29 cellular contexts compared by ENCODE assay signal in the genomic region with DNA sequence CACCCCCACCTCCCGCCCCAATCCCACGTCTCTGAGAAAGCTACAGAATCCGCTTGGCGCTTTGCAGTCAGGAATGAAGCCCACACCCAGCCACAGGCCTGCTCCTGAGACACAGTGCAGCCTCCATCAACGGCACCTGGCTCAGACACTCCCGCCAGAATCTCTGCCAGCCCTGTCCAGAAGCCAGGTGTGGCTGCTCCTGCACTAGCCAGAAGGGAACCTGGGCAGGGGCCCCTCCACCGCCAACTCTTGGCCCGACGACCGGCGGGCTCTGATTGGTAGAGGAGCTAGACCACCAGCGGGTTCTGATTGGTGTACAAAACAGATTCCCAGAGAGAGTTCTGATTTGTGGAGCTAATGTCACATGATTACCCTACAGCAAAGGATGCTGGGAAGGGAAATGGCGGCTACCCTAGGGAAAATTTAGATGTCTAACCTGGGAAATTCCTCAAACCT. TPM values are rescaled to one million over a fixed set of nuclear protein-coding genes. Genes with fewer than 3 reads are reported as not detected.
DNase-seq lines count a peak whose midpoint lies in the region; ATAC-seq, FAIRE-seq and TF ChIP-seq lines count a peak whose summit lies in the region.
"Had no signal": no experiment of that assay in that cellular context is flagged by ENCODE, and none has a peak within 500 bp of the region (broad histone marks: within the 10 kb centered on the region; RNA-seq: fewer than 3 reads in every experiment).

No MANE protein-coding gene starts in this region.

- no peak overlapping the region for H3K9ac ChIP-seq in HepG2 (ENCODE audit: insufficient read depth, low read depth, low read length)
- H3K9ac ChIP-seq in OCI-LY1 (ENCODE audit: low read length) = no peak overlapping the region
- no peak overlapping the region for H3K9ac ChIP-seq in kidney (ENCODE audit: low read length in 2 of 2)

- in situ Hi-C loops in HepG2 (cut with HindIII; ENCODE audit: extremely low pct_ligation_motif_present, low pct_unique_long_range_greater_than_20kb) = no loop called here

- TF ChIP-seq CTCF in HepG2 (CRISPR knock-in tag; IDR thresholded peaks at IDR 0.05) (no peak), right lobe of liver (IDR thresholded peaks at IDR 0.05) (no peak), OCI-LY1 (IDR thresholded peaks at IDR 0.05; ENCODE audit: low read length) (no peak), testis (IDR thresholded peaks at IDR 0.05) (no peak), kidney (IDR thresholded peaks at IDR 0.05; ENCODE audit: borderline replicate concordance, extremely low read depth, insufficient read depth) (no peak)

- ATAC-seq in HepG2 (no peak), right lobe of liver (no peak)
- ATAC-seq in effector memory CD8-positive, alpha-beta T cell (replicated peaks) = no peak
- ATAC-seq: activated naive CD8-positive, alpha-beta T cell treated with anti-CD3 and anti-CD28 coated beads, Interleukin-2, amount 50 U/mL, for 24 hours; gastrocnemius medialis; left lung had no signal

- H3K9me3 Mint-ChIP-seq in effector memory CD8-positive, alpha-beta T cell = peaks cover 6 to 7% of the 10 kb centered on the region in 2 donors
- H3K9me3 Mint-ChIP-seq: CD4-positive, alpha-beta T cell had no signal

- no peak overlapping the region for H3K4me3 Mint-ChIP-seq in effector memory CD8-positive, alpha-beta T cell
- H3K4me3 Mint-ChIP-seq: activated CD4-positive, alpha-beta T cell treated with anti-CD3 and anti-CD28 coated beads, Interleukin-2, amount 10 ng/mL, durations not matched to agents 7 days and 5 days; activated naive CD8-positive, alpha-beta T cell treated with anti-CD3 and anti-CD28 coated beads, Interleukin-2, amount 50 U/mL, for 24 hours; CD4-positive, alpha-beta T cell; central memory CD8-positive, alpha-beta T cell; dendritic cell treated with granulocyte-macrophage colony-stimulating factor and Interleukin-4, amounts not matched to agents 40 ng/mL and 50 ng/mL, for 4 days had no signal

- POLR2A ChIA-PET in HepG2 (lab: Yijun Ruan, JAX) = interaction anchor here (3.7 kb wide), 1 partner anchor 19 kb away, joined by 58 read pairs; the partner anchor contains the start of gene HSPBP1

- FAIRE-seq in HepG2 (lab: Jason Lieb, UNC) = no peak
- FAIRE-seq in kidney (lab: Jason Lieb, UNC) = no peak
- FAIRE-seq: A204.1 had no signal

- no peaks in the 10 kb centered on the region for H3K9me2 ChIP-seq in OCI-LY1 (ENCODE audit: low read depth, low read length)

- no peak for TF ChIP-seq RAD21 in HepG2 (CRISPR knock-in tag; IDR thresholded peaks at IDR 0.05)

- BruUV-seq in HepG2 (replicated peaks; lab: Mats Ljungman, UMichigan) = no TSS peak

- H3K9me3 ChIP-seq in HepG2 (ENCODE audit: low read length) = no peaks in the 10 kb centered on the region
- peaks cover 0 to 2% (median 0%) of the 10 kb centered on the region in 4 donors for H3K9me3 ChIP-seq in right lobe of liver
- no peaks in the 10 kb centered on the region for H3K9me3 ChIP-seq in OCI-LY1 (ENCODE audit: low read length)
- H3K9me3 ChIP-seq in testis = no peaks in the 10 kb centered on the region
- H3K9me3 ChIP-seq in kidney (ENCODE audit: control insufficient read depth in 1 of 2, low read length in 2 of 2) = no peaks in the 10 kb centered on the region
- H3K9me3 ChIP-seq: gastrocnemius medialis, left lung, stomach, tibial nerve had no signal

- peaks cover 21% of the 10 kb centered on the region for H3K4me1 ChIP-seq in HepG2 (ENCODE audit: insufficient read depth, low read length)
- H3K4me1 ChIP-seq in right lobe of liver = peaks cover 0 to 15% (median 6%) of the 10 kb centered on the region in 4 donors
- H3K4me1 ChIP-seq in OCI-LY1 (ENCODE audit: insufficient read depth, low read length, severe bottlenecking) = peaks cover 39% of the 10 kb centered on the region
- H3K4me1 ChIP-seq in testis = peaks cover 7% of the 10 kb centered on the region
- peaks cover 3 to 16% of the 10 kb centered on the region in 2 donors for H3K4me1 ChIP-seq in kidney (ENCODE audit: control insufficient read depth in 1 of 2, insufficient read depth in 1 of 2, low read depth in 1 of 2, low read length in 2 of 2)

- no peak for DNase-seq in HepG2 (ENCODE audit: low spot score)
- DNase-seq in right lobe of liver = no peak
- peak; percentile 28 for DNase-seq in iPS DF 19.7 (ENCODE audit: low read depth, low spot score)
- peak; percentile 80 for DNase-seq in testis
- no peak for DNase-seq in dermis blood vessel endothelial cell
- DNase-seq in kidney = no peak
- no peak for DNase-seq in effector memory CD8-positive, alpha-beta T cell
- DNase-seq: activated CD4-positive, alpha-beta T cell treated with anti-CD3 and anti-CD28 coated beads, Interleukin-2, amount 10 ng/mL, durations not matched to agents 7 days and 5 days; activated naive CD8-positive, alpha-beta T cell treated with anti-CD3 and anti-CD28 coated beads, Interleukin-2, amount 50 U/mL, for 24 hours; activated T-cell treated with anti-CD3 and anti-CD28 coated beads, Interleukin-2, amount 50 U/mL, for 48 hours; AML-193; CD4-positive, alpha-beta T cell; DMS 273 treated with DMSO at 0.1 percent for 48 hours; gastrocnemius medialis; HCEC 1CT; left lung; NCI-H1417; NCI-H2107; NCI-H510A treated with DMSO at 0.1 percent for 48 hours; occipital lobe; stomach; T-helper 9 cell had no signal

- H3K79me2 ChIP-seq in HepG2 (ENCODE audit: insufficient read depth, low read length) = peaks cover 16% of the 10 kb centered on the region
- H3K79me2 ChIP-seq in OCI-LY1 (ENCODE audit: insufficient read depth, low read length) = peaks cover 16% of the 10 kb centered on the region

- H3K4me2 ChIP-seq in HepG2 (ENCODE audit: low read depth, low read length) (no peak overlapping the region), OCI-LY1 (ENCODE audit: low read length) (no peak overlapping the region)

- H3K36me3 ChIP-seq in HepG2 (replicated peaks in 1 of 2; ENCODE audit: control insufficient read depth in 1 of 2, insufficient read depth in 2 of 2, low read length in 2 of 2) (no peaks in the 10 kb centered on the region), right lobe of liver (no peaks in the 10 kb centered on the region), OCI-LY1 (ENCODE audit: insufficient read depth, low read length) (peaks cover 23% of the 10 kb centered on the region; the same call in 1 of the 2 replicates), testis (ENCODE audit: low read depth, missing control alignments) (no peaks in the 10 kb centered on the region), kidney (ENCODE audit: control insufficient read depth in 1 of 2, insufficient read depth in 2 of 2, low read length in 2 of 2) (peaks cover 0 to 3% of the 10 kb centered on the region in 2 donors)
- H3K36me3 ChIP-seq: gastrocnemius medialis had no signal

- H2AFZ ChIP-seq in HepG2 (ENCODE audit: low read length) (no peak overlapping the region), OCI-LY1 (ENCODE audit: low read length) (no peak overlapping the region)

- no peaks in the 10 kb centered on the region for H3K27me3 Mint-ChIP-seq in effector memory CD8-positive, alpha-beta T cell
- H3K27me3 Mint-ChIP-seq: activated CD4-positive, alpha-beta T cell treated with anti-CD3 and anti-CD28 coated beads, Interleukin-2, amount 10 ng/mL, durations not matched to agents 7 days and 5 days; activated naive CD8-positive, alpha-beta T cell treated with anti-CD3 and anti-CD28 coated beads, Interleukin-2, amount 50 U/mL, for 24 hours; CD4-positive, alpha-beta T cell; central memory CD8-positive, alpha-beta T cell; dendritic cell treated with granulocyte-macrophage colony-stimulating factor and Interleukin-4, amounts not matched to agents 40 ng/mL and 50 ng/mL, for 4 days; IgD-negative memory B cell had no signal

- 95% methylated on average over 11 of the region's 13 CpGs for WGBS in HepG2 (ENCODE audit: low lambda C conversion rate)
- WGBS in right lobe of liver (ENCODE audit: insufficient coverage, low coverage, low lambda C conversion rate, missing lambda C conversion rate) = 89% methylated on average over 3 of the region's 13 CpGs
- 77 to 86% methylated on average over 10 to 13 of the region's 13 CpGs for WGBS in testis, 2 donors

- no peak for TF ChIP-seq EP300 in HepG2 (IDR thresholded peaks at IDR 0.05; ENCODE audit: low read depth in 2 of 2, low read length in 2 of 2)
- TF ChIP-seq EP300 in HepG2 (CRISPR knock-in tag; IDR thresholded peaks at IDR 0.05; ENCODE audit: borderline replicate concordance) = no peak

- CTCF ChIA-PET in HepG2 (lab: Yijun Ruan, JAX; ENCODE audit: low intra/inter-chr PET ratio, low total read pairs) = no interaction called here

- TF ChIP-seq POLR2A in HepG2 (IDR thresholded peaks at IDR 0.05; ENCODE audit: insufficient read depth in 1 of 2, low read depth in 2 of 2, low read length in 2 of 2) = no peak
- no peak for TF ChIP-seq POLR2A in right lobe of liver (IDR thresholded peaks at IDR 0.05)
- no peak for TF ChIP-seq POLR2A in testis (IDR thresholded peaks at IDR 0.05)

- H3K27ac Mint-ChIP-seq in effector memory CD8-positive, alpha-beta T cell = peak overlapping the region in 1 of 2 donors; percentile 13
- H3K27ac Mint-ChIP-seq: activated CD4-positive, alpha-beta T cell treated with anti-CD3 and anti-CD28 coated beads, Interleukin-2, amount 10 ng/mL, durations not matched to agents 7 days and 5 days; dendritic cell treated with granulocyte-macrophage colony-stimulating factor and Interleukin-4, amounts not matched to agents 40 ng/mL and 50 ng/mL, for 4 days had no signal

- no peaks in the 10 kb centered on the region; a peak in 2 of 5 replicates for H3K27me3 ChIP-seq in HepG2 (ENCODE audit: control insufficient read depth in 1 of 2, insufficient read depth in 2 of 2, low read length in 2 of 2)
- no peaks in the 10 kb centered on the region for H3K27me3 ChIP-seq in right lobe of liver
- no peaks in the 10 kb centered on the region for H3K27me3 ChIP-seq in OCI-LY1 (ENCODE audit: insufficient read depth, low read length)
- H3K27me3 ChIP-seq in testis = no peaks in the 10 kb centered on the region
- H3K27me3 ChIP-seq: gastrocnemius medialis, left lung, stomach, tibial nerve had no signal

- H4K20me1 ChIP-seq in HepG2 (ENCODE audit: insufficient read depth, low read length) (peaks cover 13% of the 10 kb centered on the region), OCI-LY1 (ENCODE audit: insufficient read depth, low read length) (no peaks in the 10 kb centered on the region)

- intact Hi-C loops in HepG2 (cut with micrococcal nuclease; ENCODE audit: unreplicated experiment) (no loop called here), right lobe of liver (cut with DNase I) (no loop called here), testis (cut with DNase I; ENCODE audit: low total_unique reads) (no loop called here), kidney (cut with DNase I) (loop anchor here (10.0 kb wide), 1 partner anchor 353 kb away; no protein-coding TSS in a partner anchor)

- H3K4me3 ChIP-seq in HepG2 (replicated peaks in 1 of 3; ENCODE audit: insufficient read depth in 1 of 3, low read depth in 2 of 3, low read length in 3 of 3) (no peak overlapping the region), right lobe of liver (no peak overlapping the region), OCI-LY1 (ENCODE audit: low read depth, low read length, poor library complexity, severe bottlenecking) (no peak overlapping the region), testis (peak overlapping the region in 1 of 2 donors; percentile 39), kidney (ENCODE audit: low read length in 2 of 2) (no peak overlapping the region)
- H3K4me3 ChIP-seq: gastrocnemius medialis, left lung, skin epidermis, stomach, tibial nerve had no signal

- no peaks in the 10 kb centered on the region; the same call in 1 of the 2 replicates for H3F3A ChIP-seq in OCI-LY1 (ENCODE audit: insufficient read depth, low read length)

- H3K27ac ChIP-seq in HepG2 (ENCODE audit: extremely low read length, insufficient read depth, low read length) = no peak overlapping the region
- no peak overlapping the region for H3K27ac ChIP-seq in right lobe of liver
- peak overlapping the region; percentile 84 for H3K27ac ChIP-seq in OCI-LY1 (ENCODE audit: low read depth, low read length, poor library complexity, severe bottlenecking)
- no peak overlapping the region for H3K27ac ChIP-seq in testis
- no peak overlapping the region for H3K27ac ChIP-seq in kidney (ENCODE audit: low read depth in 2 of 2, low read length in 2 of 2)
- H3K27ac ChIP-seq: gastrocnemius medialis, left lung, skin epidermis, stomach, tibial nerve had no signal

- H3K36me3 Mint-ChIP-seq in effector memory CD8-positive, alpha-beta T cell (ENCODE audit: insufficient read depth) = peaks cover 38% of the 10 kb centered on the region

- peaks cover 25 to 27% of the 10 kb centered on the region in 2 donors for H3K4me1 Mint-ChIP-seq in effector memory CD8-positive, alpha-beta T cell (ENCODE audit: low read depth in 2 of 2)

RNA-seq across cellular contexts. Expression of gene PPP6R1, which starts 2.9 kb away (rescaled TPM):
- total RNA-seq in HepG2 (2016; rRNA removed; fragmentation: Illumina TruSeq; extraction: Trizol) = 23.0 and 25.8 TPM in 2 replicates
- total RNA-seq in HepG2 (2016; cell fraction: cytosol; rRNA removed; fragmentation: Illumina TruSeq; extraction: Trizol; ENCODE audit: low read depth) = 6.5 and 7.1 TPM in 2 replicates
- 18.2 and 27.7 TPM in 2 replicates for total RNA-seq in HepG2 (2016; cell fraction: insoluble cytoplasmic fraction; rRNA removed; fragmentation: Illumina TruSeq; extraction: Trizol)
- total RNA-seq in HepG2 (2016; cell fraction: membrane; rRNA removed; fragmentation: Illumina TruSeq; extraction: Trizol) = 22.9 and 23.1 TPM in 2 replicates
- total RNA-seq in HepG2 (2016; cell fraction: nucleus; rRNA removed; fragmentation: Illumina TruSeq; extraction: Trizol) = 20.2 and 25.1 TPM in 2 replicates
- 54.0 and 75.7 TPM in 2 replicates for polyA plus RNA-seq in HepG2 (2011; rRNA removed)
- 44.7 and 48.8 TPM in 2 replicates for polyA plus RNA-seq in HepG2 (2011; cell fraction: cytosol; rRNA removed)
- polyA plus RNA-seq in HepG2 (2011; cell fraction: nucleus; rRNA removed) = 190 and 211 TPM in 2 replicates
- 51.7 and 56.8 TPM in 2 replicates for polyA plus RNA-seq in HepG2 (2012)
- polyA plus RNA-seq in HepG2 (2016; cell fraction: cytosol; fragmentation: Illumina TruSeq; extraction: Trizol; ENCODE audit: low read depth) = 8.4 and 9.7 TPM in 2 replicates
- polyA plus RNA-seq in HepG2 (2016; cell fraction: insoluble cytoplasmic fraction; fragmentation: Illumina TruSeq; extraction: Trizol; ENCODE audit: low read depth) = 27.5 and 36.1 TPM in 2 replicates
- 20.6 and 23.5 TPM in 2 replicates for polyA plus RNA-seq in HepG2 (2016; cell fraction: membrane; fragmentation: Illumina TruSeq; extraction: Trizol; ENCODE audit: low read depth)
- polyA plus RNA-seq in HepG2 (2016; cell fraction: nucleus; fragmentation: Illumina TruSeq; extraction: Trizol; ENCODE audit: insufficient read depth, low read depth) = 73.4 and 77.9 TPM in 2 replicates
- polyA minus RNA-seq in HepG2 (2011; rRNA and poly(A)+ RNA removed; ENCODE audit: low replicate concordance) = 112 and 140 TPM in 2 replicates
- 48.9 and 57.3 TPM in 2 replicates for polyA minus RNA-seq in HepG2 (2011; cell fraction: cytosol; rRNA and poly(A)+ RNA removed)
- polyA minus RNA-seq in HepG2 (2011; cell fraction: nucleus; rRNA and poly(A)+ RNA removed) = 48.9 and 67.0 TPM in 2 replicates
- 10 to 100 TPM; 26.4 to 39.6 (median 30.2) TPM for total RNA-seq in right lobe of liver
- 100 to 1,000 TPM; 178 to 179 TPM for total RNA-seq in testis
- 217 TPM for polyA plus RNA-seq in testis (ENCODE audit: insufficient read depth, low read depth, low replicate concordance)
- total RNA-seq in dermis blood vessel endothelial cell = 23.8 and 54.5 TPM in 2 replicates
- 61.6 TPM for total RNA-seq in kidney
- polyA plus RNA-seq in kidney (ENCODE audit: insufficient read depth, low read depth, low replicate concordance) = 30.6 TPM

RNA-seq across cellular contexts. Expression of gene HSPBP1, which starts 18.2 kb away (rescaled TPM):
- total RNA-seq in HepG2 (2016; rRNA removed; fragmentation: Illumina TruSeq; extraction: Trizol) = 33.7 and 35.9 TPM in 2 replicates
- 3.9 TPM in 2 replicates for total RNA-seq in HepG2 (2016; cell fraction: cytosol; rRNA removed; fragmentation: Illumina TruSeq; extraction: Trizol; ENCODE audit: low read depth)
- total RNA-seq in HepG2 (2016; cell fraction: insoluble cytoplasmic fraction; rRNA removed; fragmentation: Illumina TruSeq; extraction: Trizol) = 32.9 and 34.5 TPM in 2 replicates
- 8.1 and 8.5 TPM in 2 replicates for total RNA-seq in HepG2 (2016; cell fraction: membrane; rRNA removed; fragmentation: Illumina TruSeq; extraction: Trizol)
- 14.3 and 15.8 TPM in 2 replicates for total RNA-seq in HepG2 (2016; cell fraction: nucleus; rRNA removed; fragmentation: Illumina TruSeq; extraction: Trizol)
- polyA plus RNA-seq in HepG2 (2011; rRNA removed) = 22.3 and 25.7 TPM in 2 replicates
- 19.2 and 35.4 TPM in 2 replicates for polyA plus RNA-seq in HepG2 (2011; cell fraction: cytosol; rRNA removed)
- 19.5 and 22.1 TPM in 2 replicates for polyA plus RNA-seq in HepG2 (2011; cell fraction: nucleus; rRNA removed)
- 14.9 and 21.2 TPM in 2 replicates for polyA plus RNA-seq in HepG2 (2012)
- polyA plus RNA-seq in HepG2 (2016; cell fraction: cytosol; fragmentation: Illumina TruSeq; extraction: Trizol; ENCODE audit: low read depth) = 5.6 and 5.7 TPM in 2 replicates
- polyA plus RNA-seq in HepG2 (2016; cell fraction: insoluble cytoplasmic fraction; fragmentation: Illumina TruSeq; extraction: Trizol; ENCODE audit: low read depth) = 53.4 and 56.0 TPM in 2 replicates
- polyA plus RNA-seq in HepG2 (2016; cell fraction: membrane; fragmentation: Illumina TruSeq; extraction: Trizol; ENCODE audit: low read depth) = 8.9 and 9.7 TPM in 2 replicates
- polyA plus RNA-seq in HepG2 (2016; cell fraction: nucleus; fragmentation: Illumina TruSeq; extraction: Trizol; ENCODE audit: insufficient read depth, low read depth) = 26.8 and 27.6 TPM in 2 replicates
- 33.2 and 42.3 TPM in 2 replicates for polyA minus RNA-seq in HepG2 (2011; rRNA and poly(A)+ RNA removed; ENCODE audit: low replicate concordance)
- 15.9 and 23.8 TPM in 2 replicates for polyA minus RNA-seq in HepG2 (2011; cell fraction: cytosol; rRNA and poly(A)+ RNA removed)
- 4.6 and 6.1 TPM in 2 replicates for polyA minus RNA-seq in HepG2 (2011; cell fraction: nucleus; rRNA and poly(A)+ RNA removed)
- 10 to 100 TPM; 11.3 to 28.3 (median 15.6) TPM for total RNA-seq in right lobe of liver
- total RNA-seq in testis = 10 to 100 TPM; 43.5 to 48.2 TPM
- 42.7 TPM for polyA plus RNA-seq in testis (ENCODE audit: insufficient read depth, low read depth, low replicate concordance)
- total RNA-seq in dermis blood vessel endothelial cell = 23.5 and 41.4 TPM in 2 replicates
- 37.6 TPM for total RNA-seq in kidney
- polyA plus RNA-seq in kidney (ENCODE audit: insufficient read depth, low read depth, low replicate concordance) = 55.9 TPM

RNA-seq across cellular contexts. Expression of gene BRSK1, which starts 22.1 kb away (rescaled TPM):
- total RNA-seq in HepG2 (2016; rRNA removed; fragmentation: Illumina TruSeq; extraction: Trizol) (0.18 TPM in 1 of 2 replicates, not detected in the other), right lobe of liver (under 1 TPM in 3 of 6 experiments, not detected in 3; 0.20 to 0.29 (median 0.24) TPM), testis (10 to 100 TPM; 14.9 to 20.7 TPM), dermis blood vessel endothelial cell (0.79 and 2.2 TPM in 2 replicates), kidney (6.5 TPM)
- total RNA-seq in HepG2 (2016; cell fraction: cytosol; rRNA removed; fragmentation: Illumina TruSeq; extraction: Trizol; ENCODE audit: low read depth) = not detected in 2 replicates
- 0.19 TPM in 1 of 2 replicates, not detected in the other for total RNA-seq in HepG2 (2016; cell fraction: insoluble cytoplasmic fraction; rRNA removed; fragmentation: Illumina TruSeq; extraction: Trizol)
- 0.10 and 0.25 TPM in 2 replicates for total RNA-seq in HepG2 (2016; cell fraction: membrane; rRNA removed; fragmentation: Illumina TruSeq; extraction: Trizol)
- total RNA-seq in HepG2 (2016; cell fraction: nucleus; rRNA removed; fragmentation: Illumina TruSeq; extraction: Trizol) = 0.60 TPM in 1 of 2 replicates, not detected in the other
- polyA plus RNA-seq in HepG2 (2011; rRNA removed) (1.2 and 1.9 TPM in 2 replicates), testis (ENCODE audit: insufficient read depth, low read depth, low replicate concordance) (12.8 TPM), kidney (ENCODE audit: insufficient read depth, low read depth, low replicate concordance) (1.4 TPM)
- polyA plus RNA-seq in HepG2 (2011; cell fraction: cytosol; rRNA removed) = 0.75 and 1.1 TPM in 2 replicates
- 8.1 and 12.7 TPM in 2 replicates for polyA plus RNA-seq in HepG2 (2011; cell fraction: nucleus; rRNA removed)
- 0.74 and 1.1 TPM in 2 replicates for polyA plus RNA-seq in HepG2 (2012)
- 0.14 and 0.17 TPM in 2 replicates for polyA plus RNA-seq in HepG2 (2016; cell fraction: cytosol; fragmentation: Illumina TruSeq; extraction: Trizol; ENCODE audit: low read depth)
- 0.20 and 0.44 TPM in 2 replicates for polyA plus RNA-seq in HepG2 (2016; cell fraction: insoluble cytoplasmic fraction; fragmentation: Illumina TruSeq; extraction: Trizol; ENCODE audit: low read depth)
- polyA plus RNA-seq in HepG2 (2016; cell fraction: membrane; fragmentation: Illumina TruSeq; extraction: Trizol; ENCODE audit: low read depth) = 0.09 and 0.25 TPM in 2 replicates
- polyA plus RNA-seq in HepG2 (2016; cell fraction: nucleus; fragmentation: Illumina TruSeq; extraction: Trizol; ENCODE audit: insufficient read depth, low read depth) = 0.68 and 0.79 TPM in 2 replicates
- polyA minus RNA-seq in HepG2 (2011; rRNA and poly(A)+ RNA removed; ENCODE audit: low replicate concordance) = 0.72 and 1.3 TPM in 2 replicates
- polyA minus RNA-seq in HepG2 (2011; cell fraction: cytosol; rRNA and poly(A)+ RNA removed) = not detected in 2 replicates
- 1.0 and 1.2 TPM in 2 replicates for polyA minus RNA-seq in HepG2 (2011; cell fraction: nucleus; rRNA and poly(A)+ RNA removed)
- total RNA-seq: gastrocnemius medialis had no signal

RNA-seq across cellular contexts. Expression of gene TMEM86B, which starts 33.1 kb away (rescaled TPM):
- total RNA-seq in HepG2 (2016; rRNA removed; fragmentation: Illumina TruSeq; extraction: Trizol) (6.0 and 9.6 TPM in 2 replicates), right lobe of liver (10 to 100 TPM in 5 of 6 experiments, 1 to 10 TPM in 1; 8.8 to 22.2 (median 14.0) TPM), testis (10 to 100 TPM; 13.4 to 13.9 TPM), dermis blood vessel endothelial cell (1.0 and 1.1 TPM in 2 replicates), kidney (3.3 TPM)
- 9.6 and 12.1 TPM in 2 replicates for total RNA-seq in HepG2 (2016; cell fraction: cytosol; rRNA removed; fragmentation: Illumina TruSeq; extraction: Trizol; ENCODE audit: low read depth)
- total RNA-seq in HepG2 (2016; cell fraction: insoluble cytoplasmic fraction; rRNA removed; fragmentation: Illumina TruSeq; extraction: Trizol) = 6.1 and 10.1 TPM in 2 replicates
- total RNA-seq in HepG2 (2016; cell fraction: membrane; rRNA removed; fragmentation: Illumina TruSeq; extraction: Trizol) = 13.1 and 18.6 TPM in 2 replicates
- total RNA-seq in HepG2 (2016; cell fraction: nucleus; rRNA removed; fragmentation: Illumina TruSeq; extraction: Trizol) = 7.1 and 10.0 TPM in 2 replicates
- polyA plus RNA-seq in HepG2 (2011; rRNA removed) (7.7 and 10.7 TPM in 2 replicates), testis (ENCODE audit: insufficient read depth, low read depth, low replicate concordance) (12.8 TPM), kidney (ENCODE audit: insufficient read depth, low read depth, low replicate concordance) (4.6 TPM)
- 6.2 and 9.1 TPM in 2 replicates for polyA plus RNA-seq in HepG2 (2011; cell fraction: cytosol; rRNA removed)
- 66.7 and 95.0 TPM in 2 replicates for polyA plus RNA-seq in HepG2 (2011; cell fraction: nucleus; rRNA removed)
- polyA plus RNA-seq in HepG2 (2012) = 16.2 and 16.6 TPM in 2 replicates
- polyA plus RNA-seq in HepG2 (2016; cell fraction: cytosol; fragmentation: Illumina TruSeq; extraction: Trizol; ENCODE audit: low read depth) = 22.1 and 25.3 TPM in 2 replicates
- 8.1 and 13.8 TPM in 2 replicates for polyA plus RNA-seq in HepG2 (2016; cell fraction: insoluble cytoplasmic fraction; fragmentation: Illumina TruSeq; extraction: Trizol; ENCODE audit: low read depth)
- 27.2 and 29.7 TPM in 2 replicates for polyA plus RNA-seq in HepG2 (2016; cell fraction: membrane; fragmentation: Illumina TruSeq; extraction: Trizol; ENCODE audit: low read depth)
- polyA plus RNA-seq in HepG2 (2016; cell fraction: nucleus; fragmentation: Illumina TruSeq; extraction: Trizol; ENCODE audit: insufficient read depth, low read depth) = 36.9 and 38.1 TPM in 2 replicates
- polyA minus RNA-seq in HepG2 (2011; rRNA and poly(A)+ RNA removed; ENCODE audit: low replicate concordance) = 1.9 and 14.4 TPM in 2 replicates
- polyA minus RNA-seq in HepG2 (2011; cell fraction: cytosol; rRNA and poly(A)+ RNA removed) = 2.9 and 3.2 TPM in 2 replicates
- polyA minus RNA-seq in HepG2 (2011; cell fraction: nucleus; rRNA and poly(A)+ RNA removed) = 7.1 and 7.8 TPM in 2 replicates

RNA-seq across cellular contexts. Expression of gene PTPRH, which starts 52.4 kb away (rescaled TPM):
- 9.9 and 14.7 TPM in 2 replicates for total RNA-seq in HepG2 (2016; rRNA removed; fragmentation: Illumina TruSeq; extraction: Trizol)
- 1.9 and 2.0 TPM in 2 replicates for total RNA-seq in HepG2 (2016; cell fraction: cytosol; rRNA removed; fragmentation: Illumina TruSeq; extraction: Trizol; ENCODE audit: low read depth)
- 8.4 and 15.2 TPM in 2 replicates for total RNA-seq in HepG2 (2016; cell fraction: insoluble cytoplasmic fraction; rRNA removed; fragmentation: Illumina TruSeq; extraction: Trizol)
- 5.0 and 5.3 TPM in 2 replicates for total RNA-seq in HepG2 (2016; cell fraction: membrane; rRNA removed; fragmentation: Illumina TruSeq; extraction: Trizol)
- total RNA-seq in HepG2 (2016; cell fraction: nucleus; rRNA removed; fragmentation: Illumina TruSeq; extraction: Trizol) = 13.3 and 16.9 TPM in 2 replicates
- 125 and 166 TPM in 2 replicates for polyA plus RNA-seq in HepG2 (2011; rRNA removed)
- 78.8 and 83.6 TPM in 2 replicates for polyA plus RNA-seq in HepG2 (2011; cell fraction: cytosol; rRNA removed)
- polyA plus RNA-seq in HepG2 (2011; cell fraction: nucleus; rRNA removed) = 220 and 225 TPM in 2 replicates
- polyA plus RNA-seq in HepG2 (2012) = 52.4 and 60.5 TPM in 2 replicates
- polyA plus RNA-seq in HepG2 (2016; cell fraction: cytosol; fragmentation: Illumina TruSeq; extraction: Trizol; ENCODE audit: low read depth) = 0.66 and 0.80 TPM in 2 replicates
- polyA plus RNA-seq in HepG2 (2016; cell fraction: insoluble cytoplasmic fraction; fragmentation: Illumina TruSeq; extraction: Trizol; ENCODE audit: low read depth) = 5.8 and 6.3 TPM in 2 replicates
- 1.2 and 2.2 TPM in 2 replicates for polyA plus RNA-seq in HepG2 (2016; cell fraction: membrane; fragmentation: Illumina TruSeq; extraction: Trizol; ENCODE audit: low read depth)
- 19.3 and 22.0 TPM in 2 replicates for polyA plus RNA-seq in HepG2 (2016; cell fraction: nucleus; fragmentation: Illumina TruSeq; extraction: Trizol; ENCODE audit: insufficient read depth, low read depth)
- 4.3 and 150 TPM in 2 replicates for polyA minus RNA-seq in HepG2 (2011; rRNA and poly(A)+ RNA removed; ENCODE audit: low replicate concordance)
- polyA minus RNA-seq in HepG2 (2011; cell fraction: cytosol; rRNA and poly(A)+ RNA removed) = 36.0 and 38.7 TPM in 2 replicates
- 84.6 and 100 TPM in 2 replicates for polyA minus RNA-seq in HepG2 (2011; cell fraction: nucleus; rRNA and poly(A)+ RNA removed)
- 10 to 100 TPM in 3 of 6 experiments, 1 to 10 TPM in 3; 4.2 to 25.9 (median 12.9) TPM for total RNA-seq in right lobe of liver
- 10 to 100 TPM in 1 of 2 donors, 1 to 10 TPM in 1; 6.0 to 11.3 TPM for total RNA-seq in testis
- polyA plus RNA-seq in testis (ENCODE audit: insufficient read depth, low read depth, low replicate concordance) = 1.6 TPM
- total RNA-seq in dermis blood vessel endothelial cell = 0.17 and 0.19 TPM in 2 replicates
- 2.8 TPM for total RNA-seq in kidney
- not detected for polyA plus RNA-seq in kidney (ENCODE audit: insufficient read depth, low read depth, low replicate concordance)
- total RNA-seq: activated CD4-positive, alpha-beta T cell treated with anti-CD3 and anti-CD28 coated beads, Interleukin-2, amount 10 ng/mL, durations not matched to agents 7 days and 5 days; CD4-positive, alpha-beta T cell had no signal
- polyA plus RNA-seq: IgD-negative memory B cell had no signal

Comparison
In these comparisons a context has a peak if more than half of its experiments do, and no peak if none do; other contexts are left out.
1. DNase-seq: peak in iPS DF 19.7 (single experiment) and testis (single experiment); none in HepG2 (single experiment), right lobe of liver (0 of 3), dermis blood vessel endothelial cell (single experiment), kidney (single experiment) and effector memory CD8-positive, alpha-beta T cell (0 of 3).